8 cellular contexts compared by ENCODE assay signal in genomic region chr16:22297114-22297870, GRCh38.
DNase-seq lines count a peak whose midpoint lies in the region; ATAC-seq and TF ChIP-seq lines count a peak whose summit lies in the region.

Gene POLR3E, plus strand, starts transcription at chr16:22297409. Its CDS starts 5,560 bp downstream, at chr16:22302969.

- in situ Hi-C loops in GM18951 (cut with MboI; ENCODE audit: low sequenced_read_pairs, unreplicated experiment), result loop anchor here (5.0 kb wide), 1 partner anchor 90 kb away; the partner anchor contains the start of gene EEF2K

- DNase-seq in AG09319 (ENCODE audit: extremely low read depth, low read depth) (peak; percentile 96), NCI-H345 (lab: John Stamatoyannopoulos, UW) (peak; percentile 98), iris pigment epithelial cell (ENCODE audit: low read depth) (peak; percentile 97)
- peak; percentile 99 to 100 (median 100) for DNase-seq in activated CD4-positive, CD25-positive, alpha-beta regulatory T cell (lab: John Stamatoyannopoulos, UW)
- peak; percentile 100 for DNase-seq in central memory CD4-positive, alpha-beta T cell
- DNase-seq in stimulated activated CD4-positive, alpha-beta T cell treated with anti-CD3 and anti-CD28 coated beads, Interleukin-12 subunit alpha, Interleukin-12 subunit beta, amount 100 ng/mL, for 4 hours, result peak; percentile 100

- TF ChIP-seq POLR2A in GM18951 (IDR thresholded peaks at IDR 0.05; ENCODE audit: extremely low read depth, insufficient read depth, insufficient read length), result peak; percentile 75

- TF ChIP-seq CTCF in AG09319 (IDR thresholded peaks at IDR 0.05; ENCODE audit: low read depth, low read length), result peak; percentile 86

- ATAC-seq in HG03196 (IDR thresholded peaks at IDR 0.05; ENCODE audit: unreplicated experiment), result peak; percentile 77

Comparison
In these comparisons a context has a peak if more than half of its experiments do, and no peak if none do; other contexts are left out.
1. Peak in every context shown above with its lines: DNase-seq and ATAC-seq.